9 cellular contexts compared by ENCODE assay signal in genomic region chr3:156449712-156450574, GRCh38.
DNase-seq lines count a peak whose midpoint lies in the region; ATAC-seq, FAIRE-seq and TF ChIP-seq lines count a peak whose summit lies in the region.
"Had no signal": no experiment of that assay in that cellular context is flagged by ENCODE, and none has a peak within 500 bp of the region (broad histone marks: within the 10 kb centered on the region; RNA-seq: fewer than 3 reads in every experiment).

No MANE protein-coding gene starts in this region.

- H3K9me3 ChIP-seq in endothelial cell of umbilical vein (replicated peaks; ENCODE audit: control insufficient read depth, insufficient read depth, low read length) (no peaks in the 10 kb centered on the region), neural cell (ENCODE audit: low read length) (no peaks in the 10 kb centered on the region)

- H3K27ac Mint-ChIP-seq in activated T-cell treated with anti-CD3 and anti-CD28 coated beads, Interleukin-2, amount 50 U/mL, for 72 hours, result no peak overlapping the region
- H3K27ac Mint-ChIP-seq: activated naive CD8-positive, alpha-beta T cell had no signal

- TF ChIP-seq EP300 in neural cell (conservative IDR thresholded peaks at IDR 0.05; ENCODE audit: poor library complexity, severe bottlenecking), result no peak

- ATAC-seq in Right ventricle myocardium inferior, result peak; percentile 52
- peak; percentile 39 for ATAC-seq in HG03060 (IDR thresholded peaks at IDR 0.05; ENCODE audit: low read depth, unreplicated experiment)
- no peak for ATAC-seq in activated T-cell treated with anti-CD3 and anti-CD28 coated beads, Interleukin-2, amount 50 U/mL, for 4 hours
- no peak for ATAC-seq in activated T-cell treated with anti-CD3 and anti-CD28 coated beads, Interleukin-2, amount 50 U/mL, for 72 hours (replicated peaks in 1 of 2)

- H3K9me3 Mint-ChIP-seq in activated T-cell treated with anti-CD3 and anti-CD28 coated beads, Interleukin-2, amount 50 U/mL, for 4 hours, result no peaks in the 10 kb centered on the region
- no peaks in the 10 kb centered on the region for H3K9me3 Mint-ChIP-seq in activated T-cell treated with anti-CD3 and anti-CD28 coated beads, Interleukin-2, amount 50 U/mL, for 72 hours

- H3K79me2 ChIP-seq in endothelial cell of umbilical vein (ENCODE audit: control insufficient read depth, insufficient read depth, low read length) (no peaks in the 10 kb centered on the region), neural cell (replicated peaks; ENCODE audit: insufficient read depth, low read length) (no peaks in the 10 kb centered on the region)

- dilution Hi-C loops in endothelial cell of umbilical vein (cut with MboI; ENCODE audit: extremely low pct_ligation_motif_present, low sequenced_read_pairs), result no loop called here

- BruUV-seq in endothelial cell of umbilical vein (replicated peaks; lab: Mats Ljungman, UMichigan), result no TSS peak

- POLR2A ChIA-PET in endothelial cell of umbilical vein (lab: Charles Lee), result interaction anchor here (1.1 kb wide), 1 partner anchor 18 kb away, joined by 3 read pairs; no protein-coding TSS in a partner anchor

- no peak for DNase-seq in Right ventricle myocardium inferior (ENCODE audit: missing footprints)
- no peak for DNase-seq in cardiac septum (ENCODE audit: low spot score)
- DNase-seq in NOMO-1 treated with dmso at 0.1 percent for 144 hours (lab: John Stamatoyannopoulos, UW; ENCODE audit: unreplicated experiment), result peak; percentile 36
- peak; percentile 67 for DNase-seq in endothelial cell of umbilical vein (ENCODE audit: low read depth, low spot score)
- DNase-seq in activated T-cell treated with anti-CD3 and anti-CD28 coated beads, Interleukin-2, amount 50 U/mL, for 4 hours, result no peak
- no peak for DNase-seq in activated T-cell treated with anti-CD3 and anti-CD28 coated beads, Interleukin-2, amount 50 U/mL, for 72 hours

- no peaks in the 10 kb centered on the region for H3K4me1 Mint-ChIP-seq in activated T-cell treated with anti-CD3 and anti-CD28 coated beads, Interleukin-2, amount 50 U/mL, for 4 hours (ENCODE audit: low read depth)
- no peaks in the 10 kb centered on the region for H3K4me1 Mint-ChIP-seq in activated T-cell treated with anti-CD3 and anti-CD28 coated beads, Interleukin-2, amount 50 U/mL, for 72 hours (ENCODE audit: low read depth)

- peaks cover 5% of the 10 kb centered on the region for H3K4me1 ChIP-seq in endothelial cell of umbilical vein (ENCODE audit: control insufficient read depth, extremely low read depth, insufficient read depth, low read length)

- H3K4me2 ChIP-seq in endothelial cell of umbilical vein (ENCODE audit: insufficient read depth, low read length) (no peak overlapping the region), neural cell (ENCODE audit: low read length) (no peak overlapping the region)

- H3K36me3 ChIP-seq in endothelial cell of umbilical vein (ENCODE audit: control insufficient read depth in 2 of 2, extremely low read depth in 1 of 2, insufficient read depth in 2 of 2, low read length in 2 of 2) (no peaks in the 10 kb centered on the region), neural cell (ENCODE audit: insufficient read depth, low read length) (no peaks in the 10 kb centered on the region)

- FAIRE-seq in endothelial cell of umbilical vein (lab: Jason Lieb, UNC), result peak; percentile 70

- no peak overlapping the region for H3K27ac ChIP-seq in endothelial cell of umbilical vein (ENCODE audit: insufficient read depth, low read depth, low read length)
- H3K27ac ChIP-seq in neural cell (ENCODE audit: low read length), result no peak overlapping the region

- H3K27me3 Mint-ChIP-seq in activated T-cell treated with anti-CD3 and anti-CD28 coated beads, Interleukin-2, amount 50 U/mL, for 4 hours (ENCODE audit: low read depth), result peaks cover 5% of the 10 kb centered on the region
- peaks cover 4% of the 10 kb centered on the region for H3K27me3 Mint-ChIP-seq in activated T-cell treated with anti-CD3 and anti-CD28 coated beads, Interleukin-2, amount 50 U/mL, for 72 hours (ENCODE audit: low read depth)

- H3K27me3 ChIP-seq in endothelial cell of umbilical vein (ENCODE audit: control insufficient read depth in 2 of 2, insufficient read depth in 2 of 2, low read length in 2 of 2) (no peaks in the 10 kb centered on the region), neural cell (ENCODE audit: insufficient read depth, low read depth, low read length) (no peaks in the 10 kb centered on the region)

- intact Hi-C loops in Right ventricle myocardium inferior (cut with DNase I) (loop anchor here (5.0 kb wide), 1 partner anchor 298 kb away; no protein-coding TSS in a partner anchor), cardiac septum (cut with DNase I) (loop anchor here (2.0 kb wide), 1 partner anchor 297 kb away; no protein-coding TSS in a partner anchor), endothelial cell of umbilical vein (cut with micrococcal nuclease) (loop anchor here (1.0 to 5.0 kb wide), 5 partner anchors 35 to 631 kb away; no protein-coding TSS in a partner anchor)

- H3K9ac ChIP-seq in endothelial cell of umbilical vein (replicated peaks; ENCODE audit: extremely low read depth, insufficient read depth, low read length) (no peak overlapping the region), neural cell (ENCODE audit: low read length) (no peak overlapping the region)

- CTCF ChIA-PET in endothelial cell of umbilical vein (lab: Charles Lee), result interaction anchor here (0.6 to 8.9 kb wide), 63 partner anchors 9 to 688 kb away, joined by 3 to 155 read pairs (median 4); no protein-coding TSS in a partner anchor

- H3K36me3 Mint-ChIP-seq in activated T-cell treated with anti-CD3 and anti-CD28 coated beads, Interleukin-2, amount 50 U/mL, for 4 hours (ENCODE audit: insufficient read depth), result no peaks in the 10 kb centered on the region
- H3K36me3 Mint-ChIP-seq in activated T-cell treated with anti-CD3 and anti-CD28 coated beads, Interleukin-2, amount 50 U/mL, for 72 hours (ENCODE audit: insufficient read depth in 2 of 2), result no peaks in the 10 kb centered on the region
- H3K36me3 Mint-ChIP-seq: activated naive CD8-positive, alpha-beta T cell had no signal

- TF ChIP-seq CTCF in endothelial cell of umbilical vein (IDR thresholded peaks at IDR 0.05; ENCODE audit: extremely low read depth in 1 of 2, insufficient read depth in 1 of 2, low read depth in 1 of 2, low read length in 2 of 2), result peak; percentile 58 to 59
- TF ChIP-seq CTCF in neural cell (IDR thresholded peaks at IDR 0.05; ENCODE audit: poor library complexity, severe bottlenecking), result peak; percentile 44

- H3K4me3 Mint-ChIP-seq in activated T-cell treated with anti-CD3 and anti-CD28 coated beads, Interleukin-2, amount 50 U/mL, for 4 hours, result no peak overlapping the region
- no peak overlapping the region for H3K4me3 Mint-ChIP-seq in activated T-cell treated with anti-CD3 and anti-CD28 coated beads, Interleukin-2, amount 50 U/mL, for 72 hours
- H3K4me3 Mint-ChIP-seq: activated naive CD8-positive, alpha-beta T cell had no signal

- TF ChIP-seq POLR2A in endothelial cell of umbilical vein (IDR thresholded peaks at IDR 0.05; ENCODE audit: low read depth, low read length), result no peak

- H4K20me1 ChIP-seq in endothelial cell of umbilical vein (replicated peaks; ENCODE audit: control insufficient read depth, extremely low read depth, insufficient read depth, low read length) (no peaks in the 10 kb centered on the region), neural cell (ENCODE audit: insufficient read depth) (no peaks in the 10 kb centered on the region)

- TF ChIP-seq RAD21 in neural cell (conservative IDR thresholded peaks at IDR 0.05), result peak; percentile 24

- H2AFZ ChIP-seq in endothelial cell of umbilical vein (ENCODE audit: low read depth, low read length) (no peak overlapping the region), neural cell (ENCODE audit: low read depth, low read length) (no peak overlapping the region)

- no peaks in the 10 kb centered on the region for H3F3A ChIP-seq in neural cell (ENCODE audit: insufficient read depth, low read length, poor library complexity, severe bottlenecking)

- H3K9me1 ChIP-seq in endothelial cell of umbilical vein (replicated peaks; ENCODE audit: control insufficient read depth, extremely low read depth, insufficient read depth, low read length), result no peaks in the 10 kb centered on the region

- H3K4me3 ChIP-seq in endothelial cell of umbilical vein (replicated peaks in 1 of 3; ENCODE audit: insufficient read depth in 1 of 3, low read depth in 1 of 3, low read length in 3 of 3) (no peak overlapping the region), neural cell (ENCODE audit: low read length) (no peak overlapping the region)

- H3K9me2 ChIP-seq in neural cell (ENCODE audit: insufficient read depth, low read length), result no peaks in the 10 kb centered on the region

TF ChIP-seq in endothelial cell of umbilical vein, 7 proteins besides CTCF, POLR2A, EP300 and RAD21:
- TF ChIP-seq JUN (IDR thresholded peaks at IDR 0.05; ENCODE audit: borderline replicate concordance, insufficient read depth, insufficient read length, low read depth) (no peak), MAX (IDR thresholded peaks at IDR 0.05; ENCODE audit: insufficient read depth, insufficient read length) (no peak)
TF ChIP-seq in endothelial cell of umbilical vein: peak in this region for 0.

TF ChIP-seq in neural cell, 6 proteins besides CTCF, POLR2A, EP300 and RAD21:
- TF ChIP-seq REST (IDR thresholded peaks at IDR 0.05; ENCODE audit: borderline replicate concordance) (no peak), SMC3 (conservative IDR thresholded peaks at IDR 0.05; ENCODE audit: poor library complexity) (peak; percentile 32)

Comparison
In these comparisons a context has a peak if more than half of its experiments do, and no peak if none do; other contexts are left out.
1. ATAC-seq: peak in Right ventricle myocardium inferior (single experiment) and HG03060 (single experiment); none in activated T-cell treated with anti-CD3 and anti-CD28 coated beads, Interleukin-2, amount 50 U/mL, for 4 hours (0 of 2) and activated T-cell treated with anti-CD3 and anti-CD28 coated beads, Interleukin-2, amount 50 U/mL, for 72 hours (0 of 2).
2. DNase-seq: peak in NOMO-1 treated with dmso at 0.1 percent for 144 hours (single experiment) and endothelial cell of umbilical vein (single experiment); none in Right ventricle myocardium inferior (single experiment), cardiac septum (single experiment), activated T-cell treated with anti-CD3 and anti-CD28 coated beads, Interleukin-2, amount 50 U/mL, for 4 hours (single experiment) and activated T-cell treated with anti-CD3 and anti-CD28 coated beads, Interleukin-2, amount 50 U/mL, for 72 hours (0 of 2).